Comparison of ENCODE assay signal across 8 cellular contexts in the genomic region with DNA sequence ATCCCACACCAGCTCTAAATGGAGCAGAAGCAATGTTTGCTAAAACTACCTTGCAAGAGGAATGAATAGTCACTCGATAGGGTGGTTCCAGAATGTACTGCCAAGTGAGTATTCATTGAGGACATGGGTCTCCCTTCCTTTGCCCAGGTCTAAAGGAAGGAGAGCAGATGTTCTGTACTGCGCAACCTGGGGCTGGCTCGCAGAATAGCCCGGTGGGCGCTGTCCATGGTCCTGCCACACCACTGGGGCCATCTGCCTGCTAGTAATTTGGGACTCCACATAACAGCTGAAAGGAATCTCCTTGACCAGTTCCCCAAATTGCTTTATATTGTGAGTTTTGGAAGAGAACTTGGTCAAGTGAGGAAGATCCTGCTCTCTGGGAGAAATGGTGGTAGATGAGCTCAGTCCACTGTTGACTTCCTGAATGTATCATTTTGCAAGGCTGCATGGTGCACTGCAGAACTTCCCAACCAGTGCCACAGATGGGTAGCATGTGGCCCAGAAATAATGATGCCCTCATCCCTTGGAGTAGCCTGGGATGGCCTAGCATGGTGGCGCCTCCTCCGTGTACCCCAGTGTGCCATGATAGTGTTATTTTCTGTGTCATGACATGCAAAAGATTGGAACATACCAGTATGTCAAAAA.
DNase-seq lines count a peak whose midpoint lies in the region; ATAC-seq and TF ChIP-seq lines count a peak whose summit lies in the region.

No MANE protein-coding gene starts in this region.

- ATAC-seq in GM18505 (IDR thresholded peaks at IDR 0.05; ENCODE audit: unreplicated experiment) (no peak), HG02610 (IDR thresholded peaks at IDR 0.05; ENCODE audit: unreplicated experiment) (no peak)

- no peak for TF ChIP-seq POLR2A in GM18505 (IDR thresholded peaks at IDR 0.05; ENCODE audit: borderline replicate concordance, extremely low read depth, insufficient read depth, insufficient read length)

- DNase-seq in ELF-1 (ENCODE audit: low read depth, low spot score) (peak; percentile 86), NOMO-1 treated with dmso at 0.1 percent for 144 hours (lab: John Stamatoyannopoulos, UW; ENCODE audit: unreplicated experiment) (peak; percentile 6), hepatic stellate cell (ENCODE audit: low spot score) (peak; percentile 73), NCI-H1436 treated with DMSO at 0.1 percent for 48 hours (lab: John Stamatoyannopoulos, UW) (no peak)
- DNase-seq in activated gamma-delta T cell treated with anti-CD3 and anti-CD28 coated beads, Interleukin-2, amount 50 U/mL, for 16 hours (ENCODE audit: low read depth): peak; percentile 7
- DNase-seq in stimulated activated CD4-positive, alpha-beta T cell treated with anti-CD3 and anti-CD28 coated beads, TNF-alpha, amount 100 ng/mL, for 48 hours (ENCODE audit: low read depth in 3 of 3): peak; percentile 12 to 37 (median 12)
